In the genomic region with DNA sequence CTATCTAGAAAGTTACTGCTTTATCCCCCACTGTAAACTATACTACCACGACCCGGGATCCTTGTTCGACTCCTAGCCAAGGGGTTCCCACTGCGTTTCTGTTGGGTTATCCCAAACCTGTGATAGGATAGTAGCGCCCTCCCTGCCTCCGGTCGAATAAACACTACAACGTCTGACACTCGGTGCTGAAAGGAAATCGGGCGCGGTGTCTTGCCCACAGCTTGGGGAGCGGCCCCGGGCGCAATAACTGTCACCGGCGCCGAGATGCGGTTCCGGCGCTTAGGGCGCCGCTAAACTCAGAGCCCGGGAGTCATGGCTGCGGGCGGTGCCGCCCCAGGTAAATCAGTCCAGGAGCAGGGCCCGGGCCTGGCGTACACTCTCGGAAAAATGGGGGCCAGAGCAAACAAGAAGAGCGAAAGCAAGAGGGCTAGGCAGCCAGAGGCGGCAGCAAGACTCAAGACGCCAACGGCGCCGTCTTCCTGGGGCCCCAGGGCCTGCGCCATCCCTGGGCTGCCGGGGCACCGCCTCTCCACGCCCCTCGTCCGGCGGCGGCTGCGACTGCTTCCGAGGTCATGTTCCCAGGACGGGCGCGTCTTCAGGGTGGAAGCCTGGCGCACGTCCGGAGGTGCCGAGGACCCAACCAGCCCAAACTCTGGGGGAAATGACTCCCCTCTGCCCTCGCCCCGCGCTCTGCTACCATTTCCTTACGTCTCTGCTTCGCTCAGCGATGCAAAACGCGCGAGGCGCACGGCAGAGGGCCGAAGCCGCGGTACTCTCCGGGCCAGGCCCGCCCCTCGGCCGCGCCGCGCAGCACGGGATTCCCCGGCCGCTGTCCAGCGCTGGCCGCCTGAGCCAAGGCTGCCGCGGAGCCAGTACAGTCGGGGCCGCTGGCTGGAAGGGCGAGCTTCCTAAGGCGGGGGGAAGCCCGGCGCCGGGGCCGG, we compare ENCODE assay signal across 1 cellular context.
A peak's percentile ranks its signal among the peaks of the same experiment; 100 is the strongest.
TF ChIP-seq lines count a peak whose summit lies in the region.

A gene (plus strand): TSS at position 575 of the 941 bp plus-strand sequence. CDS start 87 bp downstream, at position 662.

TF ChIP-seq in HepG2, 621 proteins besides CTCF, POLR2A, EP300 and RAD21 (continued from another document and continues in another):
- TF ChIP-seq, protein P1, sequence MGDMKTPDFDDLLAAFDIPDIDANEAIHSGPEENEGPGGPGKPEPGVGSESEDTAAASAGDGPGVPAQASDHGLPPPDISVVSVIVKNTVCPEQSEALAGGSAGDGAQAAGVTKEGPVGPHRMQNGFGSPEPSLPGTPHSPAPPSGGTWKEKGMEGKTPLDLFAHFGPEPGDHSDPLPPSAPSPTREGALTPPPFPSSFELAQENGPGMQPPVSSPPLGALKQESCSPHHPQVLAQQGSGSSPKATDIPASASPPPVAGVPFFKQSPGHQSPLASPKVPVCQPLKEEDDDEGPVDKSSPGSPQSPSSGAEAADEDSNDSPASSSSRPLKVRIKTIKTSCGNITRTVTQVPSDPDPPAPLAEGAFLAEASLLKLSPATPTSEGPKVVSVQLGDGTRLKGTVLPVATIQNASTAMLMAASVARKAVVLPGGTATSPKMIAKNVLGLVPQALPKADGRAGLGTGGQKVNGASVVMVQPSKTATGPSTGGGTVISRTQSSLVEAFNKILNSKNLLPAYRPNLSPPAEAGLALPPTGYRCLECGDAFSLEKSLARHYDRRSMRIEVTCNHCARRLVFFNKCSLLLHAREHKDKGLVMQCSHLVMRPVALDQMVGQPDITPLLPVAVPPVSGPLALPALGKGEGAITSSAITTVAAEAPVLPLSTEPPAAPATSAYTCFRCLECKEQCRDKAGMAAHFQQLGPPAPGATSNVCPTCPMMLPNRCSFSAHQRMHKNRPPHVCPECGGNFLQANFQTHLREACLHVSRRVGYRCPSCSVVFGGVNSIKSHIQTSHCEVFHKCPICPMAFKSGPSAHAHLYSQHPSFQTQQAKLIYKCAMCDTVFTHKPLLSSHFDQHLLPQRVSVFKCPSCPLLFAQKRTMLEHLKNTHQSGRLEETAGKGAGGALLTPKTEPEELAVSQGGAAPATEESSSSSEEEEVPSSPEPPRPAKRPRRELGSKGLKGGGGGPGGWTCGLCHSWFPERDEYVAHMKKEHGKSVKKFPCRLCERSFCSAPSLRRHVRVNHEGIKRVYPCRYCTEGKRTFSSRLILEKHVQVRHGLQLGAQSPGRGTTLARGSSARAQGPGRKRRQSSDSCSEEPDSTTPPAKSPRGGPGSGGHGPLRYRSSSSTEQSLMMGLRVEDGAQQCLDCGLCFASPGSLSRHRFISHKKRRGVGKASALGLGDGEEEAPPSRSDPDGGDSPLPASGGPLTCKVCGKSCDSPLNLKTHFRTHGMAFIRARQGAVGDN (CRISPR knock-in tag; IDR thresholded peaks at IDR 0.05): peak; percentile 79
- TF ChIP-seq SRSF1 (optimal IDR thresholded peaks at IDR 0.05; ENCODE audit: low read depth, low read length) (peak; percentile 80), KAT8 (CRISPR knock-in tag; IDR thresholded peaks at IDR 0.05) (peak; percentile 87), ZSCAN31 (CRISPR knock-in tag; IDR thresholded peaks at IDR 0.05; ENCODE audit: low read depth) (peak; percentile 75), ZNF205 (CRISPR knock-in tag; IDR thresholded peaks at IDR 0.05) (0 out of 2 replicates have a peak, but pooled peaks have one; percentile 61), FOXC1 (CRISPR knock-in tag; IDR thresholded peaks at IDR 0.05; ENCODE audit: borderline replicate concordance) (no peak; the same call in 1 of the 2 replicates), U2AF1 (optimal IDR thresholded peaks at IDR 0.05; ENCODE audit: low read depth, low read length) (peak; percentile 90), ZNF264 (CRISPR knock-in tag; IDR thresholded peaks at IDR 0.05) (peak; percentile 37; the same call in 1 of the 2 replicates), KMT2B (CRISPR knock-in tag; IDR thresholded peaks at IDR 0.05) (peak; percentile 75), IRX3 (CRISPR knock-in tag; IDR thresholded peaks at IDR 0.05; ENCODE audit: borderline replicate concordance, low read depth) (peak; percentile 51; the same call in 1 of the 2 replicates), MYC (CRISPR knock-in tag; IDR thresholded peaks at IDR 0.05; ENCODE audit: borderline replicate concordance) (peak; percentile 52; the same call in 1 of the 2 replicates), POLR2AphosphoS5 (IDR thresholded peaks at IDR 0.05; ENCODE audit: low read depth, low read length) (peak; percentile 75), ZBTB38 (CRISPR knock-in tag; IDR thresholded peaks at IDR 0.05) (peak; percentile 53; the same call in 1 of the 2 replicates), KDM5A (IDR thresholded peaks at IDR 0.05; ENCODE audit: borderline replicate concordance, low read length) (peak; percentile 56; the same call in 1 of the 2 replicates), ZNF792 (CRISPR knock-in tag; IDR thresholded peaks at IDR 0.05) (0 out of 2 replicates have a peak, but pooled peaks have one; percentile 42), HOXA3 (CRISPR knock-in tag; IDR thresholded peaks at IDR 0.05) (peak; percentile 76), ZNF430 (CRISPR knock-in tag; IDR thresholded peaks at IDR 0.05) (peak; percentile 35; the same call in 1 of the 2 replicates), HOXA5 (CRISPR knock-in tag; IDR thresholded peaks at IDR 0.05) (peak; percentile 77), ZNF235 (CRISPR knock-in tag; IDR thresholded peaks at IDR 0.05; ENCODE audit: borderline replicate concordance) (no peak; the same call in 1 of the 2 replicates), ZNF766 (CRISPR knock-in tag; IDR thresholded peaks at IDR 0.05; ENCODE audit: borderline replicate concordance) (0 out of 2 replicates have a peak, but pooled peaks have one; percentile 76), MED1 (CRISPR knock-in tag; IDR thresholded peaks at IDR 0.05) (peak; percentile 68), AGO2 (optimal IDR thresholded peaks at IDR 0.05; ENCODE audit: low read depth, low read length) (peak; percentile 85), ZNF670 (CRISPR knock-in tag; IDR thresholded peaks at IDR 0.05; ENCODE audit: borderline replicate concordance) (peak; percentile 46; the same call in 1 of the 2 replicates), MZF1 (CRISPR knock-in tag; IDR thresholded peaks at IDR 0.05; ENCODE audit: borderline replicate concordance) (0 out of 2 replicates have a peak, but pooled peaks have one; percentile 54), SOX6 (IDR thresholded peaks at IDR 0.05) (no peak), SOX6 (CRISPR knock-in tag; IDR thresholded peaks at IDR 0.05) (peak; percentile 28; the same call in 1 of the 2 replicates), SPEN (CRISPR knock-in tag; IDR thresholded peaks at IDR 0.05; ENCODE audit: low read depth) (peak; percentile 68), KAT2B (IDR thresholded peaks at IDR 0.05; ENCODE audit: borderline replicate concordance, low read depth, low read length) (no peak), SRY (CRISPR knock-in tag; IDR thresholded peaks at IDR 0.05) (peak; percentile 79; the same call in 1 of the 2 replicates)
- TF ChIP-seq, protein P2, sequence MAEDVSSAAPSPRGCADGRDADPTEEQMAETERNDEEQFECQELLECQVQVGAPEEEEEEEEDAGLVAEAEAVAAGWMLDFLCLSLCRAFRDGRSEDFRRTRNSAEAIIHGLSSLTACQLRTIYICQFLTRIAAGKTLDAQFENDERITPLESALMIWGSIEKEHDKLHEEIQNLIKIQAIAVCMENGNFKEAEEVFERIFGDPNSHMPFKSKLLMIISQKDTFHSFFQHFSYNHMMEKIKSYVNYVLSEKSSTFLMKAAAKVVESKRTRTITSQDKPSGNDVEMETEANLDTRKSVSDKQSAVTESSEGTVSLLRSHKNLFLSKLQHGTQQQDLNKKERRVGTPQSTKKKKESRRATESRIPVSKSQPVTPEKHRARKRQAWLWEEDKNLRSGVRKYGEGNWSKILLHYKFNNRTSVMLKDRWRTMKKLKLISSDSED (CRISPR knock-in tag; IDR thresholded peaks at IDR 0.05): no peak
- TF ChIP-seq, protein P3, sequence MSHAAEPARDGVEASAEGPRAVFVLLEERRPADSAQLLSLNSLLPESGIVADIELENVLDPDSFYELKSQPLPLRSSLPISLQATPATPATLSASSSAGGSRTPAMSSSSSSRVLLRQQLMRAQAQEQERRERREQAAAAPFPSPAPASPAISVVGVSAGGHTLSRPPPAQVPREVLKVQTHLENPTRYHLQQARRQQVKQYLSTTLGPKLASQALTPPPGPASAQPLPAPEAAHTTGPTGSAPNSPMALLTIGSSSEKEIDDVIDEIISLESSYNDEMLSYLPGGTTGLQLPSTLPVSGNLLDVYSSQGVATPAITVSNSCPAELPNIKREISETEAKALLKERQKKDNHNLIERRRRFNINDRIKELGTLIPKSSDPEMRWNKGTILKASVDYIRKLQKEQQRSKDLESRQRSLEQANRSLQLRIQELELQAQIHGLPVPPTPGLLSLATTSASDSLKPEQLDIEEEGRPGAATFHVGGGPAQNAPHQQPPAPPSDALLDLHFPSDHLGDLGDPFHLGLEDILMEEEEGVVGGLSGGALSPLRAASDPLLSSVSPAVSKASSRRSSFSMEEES (CRISPR knock-in tag; IDR thresholded peaks at IDR 0.05): peak; percentile 46
- TF ChIP-seq, protein P4, sequence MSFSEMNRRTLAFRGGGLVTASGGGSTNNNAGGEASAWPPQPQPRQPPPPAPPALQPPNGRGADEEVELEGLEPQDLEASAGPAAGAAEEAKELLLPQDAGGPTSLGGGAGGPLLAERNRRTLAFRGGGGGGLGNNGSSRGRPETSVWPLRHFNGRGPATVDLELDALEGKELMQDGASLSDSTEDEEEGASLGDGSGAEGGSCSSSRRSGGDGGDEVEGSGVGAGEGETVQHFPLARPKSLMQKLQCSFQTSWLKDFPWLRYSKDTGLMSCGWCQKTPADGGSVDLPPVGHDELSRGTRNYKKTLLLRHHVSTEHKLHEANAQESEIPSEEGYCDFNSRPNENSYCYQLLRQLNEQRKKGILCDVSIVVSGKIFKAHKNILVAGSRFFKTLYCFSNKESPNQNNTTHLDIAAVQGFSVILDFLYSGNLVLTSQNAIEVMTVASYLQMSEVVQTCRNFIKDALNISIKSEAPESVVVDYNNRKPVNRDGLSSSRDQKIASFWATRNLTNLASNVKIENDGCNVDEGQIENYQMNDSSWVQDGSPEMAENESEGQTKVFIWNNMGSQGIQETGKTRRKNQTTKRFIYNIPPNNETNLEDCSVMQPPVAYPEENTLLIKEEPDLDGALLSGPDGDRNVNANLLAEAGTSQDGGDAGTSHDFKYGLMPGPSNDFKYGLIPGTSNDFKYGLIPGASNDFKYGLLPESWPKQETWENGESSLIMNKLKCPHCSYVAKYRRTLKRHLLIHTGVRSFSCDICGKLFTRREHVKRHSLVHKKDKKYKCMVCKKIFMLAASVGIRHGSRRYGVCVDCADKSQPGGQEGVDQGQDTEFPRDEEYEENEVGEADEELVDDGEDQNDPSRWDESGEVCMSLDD (CRISPR knock-in tag; IDR thresholded peaks at IDR 0.05; ENCODE audit: borderline replicate concordance): 0 out of 2 replicates have a peak, but pooled peaks have one; percentile 59
- TF ChIP-seq, protein P5, sequence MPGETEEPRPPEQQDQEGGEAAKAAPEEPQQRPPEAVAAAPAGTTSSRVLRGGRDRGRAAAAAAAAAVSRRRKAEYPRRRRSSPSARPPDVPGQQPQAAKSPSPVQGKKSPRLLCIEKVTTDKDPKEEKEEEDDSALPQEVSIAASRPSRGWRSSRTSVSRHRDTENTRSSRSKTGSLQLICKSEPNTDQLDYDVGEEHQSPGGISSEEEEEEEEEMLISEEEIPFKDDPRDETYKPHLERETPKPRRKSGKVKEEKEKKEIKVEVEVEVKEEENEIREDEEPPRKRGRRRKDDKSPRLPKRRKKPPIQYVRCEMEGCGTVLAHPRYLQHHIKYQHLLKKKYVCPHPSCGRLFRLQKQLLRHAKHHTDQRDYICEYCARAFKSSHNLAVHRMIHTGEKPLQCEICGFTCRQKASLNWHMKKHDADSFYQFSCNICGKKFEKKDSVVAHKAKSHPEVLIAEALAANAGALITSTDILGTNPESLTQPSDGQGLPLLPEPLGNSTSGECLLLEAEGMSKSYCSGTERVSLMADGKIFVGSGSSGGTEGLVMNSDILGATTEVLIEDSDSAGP (CRISPR knock-in tag; IDR thresholded peaks at IDR 0.05; ENCODE audit: borderline replicate concordance): peak; percentile 79
- TF ChIP-seq, protein P6, sequence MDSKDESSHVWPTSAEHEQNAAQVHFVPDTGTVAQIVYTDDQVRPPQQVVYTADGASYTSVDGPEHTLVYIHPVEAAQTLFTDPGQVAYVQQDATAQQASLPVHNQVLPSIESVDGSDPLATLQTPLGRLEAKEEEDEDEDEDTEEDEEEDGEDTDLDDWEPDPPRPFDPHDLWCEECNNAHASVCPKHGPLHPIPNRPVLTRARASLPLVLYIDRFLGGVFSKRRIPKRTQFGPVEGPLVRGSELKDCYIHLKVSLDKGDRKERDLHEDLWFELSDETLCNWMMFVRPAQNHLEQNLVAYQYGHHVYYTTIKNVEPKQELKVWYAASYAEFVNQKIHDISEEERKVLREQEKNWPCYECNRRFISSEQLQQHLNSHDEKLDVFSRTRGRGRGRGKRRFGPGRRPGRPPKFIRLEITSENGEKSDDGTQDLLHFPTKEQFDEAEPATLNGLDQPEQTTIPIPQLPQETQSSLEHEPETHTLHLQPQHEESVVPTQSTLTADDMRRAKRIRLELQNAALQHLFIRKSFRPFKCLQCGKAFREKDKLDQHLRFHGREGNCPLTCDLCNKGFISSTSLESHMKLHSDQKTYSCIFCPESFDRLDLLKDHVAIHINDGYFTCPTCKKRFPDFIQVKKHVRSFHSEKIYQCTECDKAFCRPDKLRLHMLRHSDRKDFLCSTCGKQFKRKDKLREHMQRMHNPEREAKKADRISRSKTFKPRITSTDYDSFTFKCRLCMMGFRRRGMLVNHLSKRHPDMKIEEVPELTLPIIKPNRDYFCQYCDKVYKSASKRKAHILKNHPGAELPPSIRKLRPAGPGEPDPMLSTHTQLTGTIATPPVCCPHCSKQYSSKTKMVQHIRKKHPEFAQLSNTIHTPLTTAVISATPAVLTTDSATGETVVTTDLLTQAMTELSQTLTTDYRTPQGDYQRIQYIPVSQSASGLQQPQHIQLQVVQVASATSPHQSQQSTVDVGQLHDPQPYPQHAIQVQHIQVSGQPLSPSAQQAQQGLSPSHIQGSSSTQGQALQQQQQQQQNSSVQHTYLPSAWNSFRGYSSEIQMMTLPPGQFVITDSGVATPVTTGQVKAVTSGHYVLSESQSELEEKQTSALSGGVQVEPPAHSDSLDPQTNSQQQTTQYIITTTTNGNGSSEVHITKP (CRISPR knock-in tag; IDR thresholded peaks at IDR 0.05; ENCODE audit: low read depth): peak; percentile 66
- TF ChIP-seq, protein P7, sequence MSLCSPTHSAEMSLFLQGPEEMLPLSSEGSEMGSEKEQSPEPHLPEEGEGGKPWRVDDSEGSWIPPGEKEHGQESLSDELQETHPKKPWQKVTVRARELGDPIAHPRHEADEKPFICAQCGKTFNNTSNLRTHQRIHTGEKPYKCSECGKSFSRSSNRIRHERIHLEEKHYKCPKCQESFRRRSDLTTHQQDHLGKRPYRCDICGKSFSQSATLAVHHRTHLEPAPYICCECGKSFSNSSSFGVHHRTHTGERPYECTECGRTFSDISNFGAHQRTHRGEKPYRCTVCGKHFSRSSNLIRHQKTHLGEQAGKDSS (CRISPR knock-in tag; IDR thresholded peaks at IDR 0.05; ENCODE audit: borderline replicate concordance, low read depth): no peak
- TF ChIP-seq, protein P8, sequence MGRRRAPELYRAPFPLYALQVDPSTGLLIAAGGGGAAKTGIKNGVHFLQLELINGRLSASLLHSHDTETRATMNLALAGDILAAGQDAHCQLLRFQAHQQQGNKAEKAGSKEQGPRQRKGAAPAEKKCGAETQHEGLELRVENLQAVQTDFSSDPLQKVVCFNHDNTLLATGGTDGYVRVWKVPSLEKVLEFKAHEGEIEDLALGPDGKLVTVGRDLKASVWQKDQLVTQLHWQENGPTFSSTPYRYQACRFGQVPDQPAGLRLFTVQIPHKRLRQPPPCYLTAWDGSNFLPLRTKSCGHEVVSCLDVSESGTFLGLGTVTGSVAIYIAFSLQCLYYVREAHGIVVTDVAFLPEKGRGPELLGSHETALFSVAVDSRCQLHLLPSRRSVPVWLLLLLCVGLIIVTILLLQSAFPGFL (CRISPR knock-in tag; IDR thresholded peaks at IDR 0.05): no peak
